8 cellular contexts compared by ENCODE assay signal in the genomic region with DNA sequence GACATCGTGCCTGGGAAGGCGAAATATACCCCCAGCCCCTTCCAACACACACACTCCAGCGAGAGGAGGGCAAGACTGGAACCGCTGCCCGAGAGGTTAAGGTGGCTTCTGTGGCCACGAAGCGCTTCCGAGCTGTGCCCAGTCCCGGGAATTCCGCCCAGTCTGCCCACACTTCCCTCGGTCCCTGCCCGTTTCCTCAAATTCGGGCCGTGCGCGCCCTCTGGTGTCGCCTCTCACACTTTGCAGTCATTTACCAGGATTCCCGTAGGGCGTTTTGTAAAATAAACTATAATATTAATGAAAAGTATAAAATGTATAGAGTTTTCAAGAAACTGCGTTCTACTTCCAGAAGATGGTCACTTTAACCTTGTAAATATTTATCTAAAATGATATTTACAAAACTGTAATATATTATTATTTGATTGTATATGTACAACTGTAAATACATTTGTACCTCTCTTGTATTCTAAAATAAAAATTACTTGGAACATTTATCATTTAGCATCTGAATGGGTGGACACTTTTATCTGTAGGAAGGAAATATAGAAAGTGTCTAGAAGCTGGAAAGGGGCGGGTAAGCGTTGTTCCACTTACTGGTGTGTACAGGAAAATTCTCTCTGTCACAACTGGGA. TPM values are rescaled to one million over a fixed set of nuclear protein-coding genes. Genes with fewer than 3 reads are reported as not detected.
A peak's percentile ranks its signal among the peaks of the same experiment; 100 is the strongest.
DNase-seq lines count a peak whose midpoint lies in the region; ATAC-seq and TF ChIP-seq lines count a peak whose summit lies in the region.

No MANE protein-coding gene starts in this region.

- peaks cover 13 to 18% (median 14%) of the 10 kb centered on the region in 4 donors for H3K4me1 ChIP-seq in upper lobe of left lung

- H3K9me3 ChIP-seq in upper lobe of left lung, result no peaks in the 10 kb centered on the region

- peaks cover 0 to 5% (median 0%) of the 10 kb centered on the region in 4 donors for H3K27me3 ChIP-seq in upper lobe of left lung

- ATAC-seq in upper lobe of left lung (ENCODE audit: low FRiP score in 2 of 2), result peak; percentile 83 to 88
- no peak for ATAC-seq in GM18519 (IDR thresholded peaks at IDR 0.05; ENCODE audit: low FRiP score, unreplicated experiment)

- H3K36me3 ChIP-seq in upper lobe of left lung, result no peaks in the 10 kb centered on the region

- peak; percentile 81 for TF ChIP-seq CTCF in LNCAP (IDR thresholded peaks at IDR 0.05)
- TF ChIP-seq CTCF in upper lobe of left lung (IDR thresholded peaks at IDR 0.05), result peak; percentile 59 to 81 (median 68)

- DNase-seq in DMS153 treated with DMSO at 0.1 percent for 48 hours (lab: John Stamatoyannopoulos, UW; ENCODE audit: unreplicated experiment) (peak; percentile 71), RPMI8226 (peak; percentile 80), foreskin melanocyte (peak; percentile 45), occipital lobe (lab: John Stamatoyannopoulos, UW) (peak; percentile 70), upper lobe of left lung (peak; percentile 84 to 87)
- peak in 3 of 4 experiments; percentile 16 to 50 (median 32) for DNase-seq in activated naive CD4-positive, alpha-beta T cell (lab: John Stamatoyannopoulos, UW)

- no peak for TF ChIP-seq EP300 in upper lobe of left lung (IDR thresholded peaks at IDR 0.05)

- H3K27ac ChIP-seq in upper lobe of left lung, result no peak overlapping the region

- 3 to 4% methylated on average over 22 of the region's 22 CpGs for WGBS in upper lobe of left lung, 2 donors

- TF ChIP-seq POLR2A in upper lobe of left lung (IDR thresholded peaks at IDR 0.05), result no peak

- H3K4me3 ChIP-seq in upper lobe of left lung, result peak overlapping the region in 3 of 4 donors; percentile 53 to 70 (median 61)

RNA-seq across cellular contexts. Expression of gene EXOSC2, which starts 11.0 kb away (rescaled TPM):
- total RNA-seq in occipital lobe (53.5 TPM), upper lobe of left lung (10 to 100 TPM in 5 of 6 donors, 1 to 10 TPM in 1; 6.7 to 37.7 (median 17.8) TPM)

RNA-seq across cellular contexts. Expression of gene PRDM12, which starts 18.2 kb away (rescaled TPM):
- not detected for total RNA-seq in occipital lobe
- total RNA-seq in upper lobe of left lung, result under 1 TPM in 1 of 6 donors, not detected in 5; 0.10 TPM

Comparison
In these comparisons a context has a peak if more than half of its experiments do, and no peak if none do; other contexts are left out.
1. DNase-seq: peak in every context shown above with its lines; median percentile 86 in upper lobe of left lung; 80 in RPMI8226; 71 in DMS153 treated with DMSO at 0.1 percent for 48 hours; 70 in occipital lobe; 45 in foreskin melanocyte; 32 in activated naive CD4-positive, alpha-beta T cell.